In the genomic region with DNA sequence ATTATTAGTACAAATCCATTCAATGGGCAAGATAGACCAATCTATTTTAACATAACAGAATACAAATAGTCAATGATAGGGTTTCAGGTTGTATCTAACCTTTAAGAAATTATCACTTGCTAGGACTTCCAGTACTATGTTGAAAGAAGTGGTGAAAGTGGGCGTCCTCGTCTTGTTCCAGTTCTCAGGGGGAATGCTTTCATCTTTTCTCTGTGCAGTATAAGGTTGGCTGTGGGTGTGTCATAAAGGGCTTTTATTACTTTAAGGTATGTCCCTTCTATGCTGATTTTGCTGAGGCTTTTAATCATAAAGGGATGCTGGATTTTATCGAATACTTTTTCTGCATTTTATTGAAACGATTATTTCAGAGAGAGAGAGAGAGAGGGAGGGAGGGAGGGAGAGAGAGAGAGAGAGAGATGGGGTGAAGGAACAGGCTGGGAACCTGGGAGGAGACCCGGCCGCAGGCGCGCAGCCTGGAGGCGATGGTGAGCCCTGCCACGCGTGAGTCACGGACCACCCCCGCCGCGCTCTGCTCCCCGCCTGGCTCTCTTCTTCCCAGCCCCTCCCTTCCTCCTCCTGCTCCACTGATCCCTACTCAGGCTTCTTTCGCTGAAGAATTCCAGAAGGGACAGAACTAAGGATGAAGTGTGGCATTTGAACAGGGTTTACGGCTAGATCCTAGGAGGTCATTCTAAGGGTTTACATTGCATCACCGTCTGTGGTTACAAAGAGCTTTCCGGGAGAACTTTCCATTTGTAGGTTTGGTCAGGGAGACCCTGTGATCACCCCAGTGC, we compare ENCODE assay signal across 2 cellular contexts.
TF ChIP-seq lines count a peak whose summit lies in the region.

No MANE protein-coding gene starts in this region.

TF ChIP-seq in A549, 52 proteins besides CTCF, POLR2A, EP300 and RAD21 (continued from another document):
- TF ChIP-seq HEYL (CRISPR knock-in tag; IDR thresholded peaks at IDR 0.05) (no peak), TFCP2L1 (CRISPR knock-in tag; IDR thresholded peaks at IDR 0.05) (no peak), HOXB13 (CRISPR knock-in tag; IDR thresholded peaks at IDR 0.05; ENCODE audit: low read depth) (no peak), RFX5 (IDR thresholded peaks at IDR 0.05) (no peak), HOXA7 (CRISPR knock-in tag; IDR thresholded peaks at IDR 0.05) (no peak), CBX2 (IDR thresholded peaks at IDR 0.05; ENCODE audit: borderline replicate concordance, low read depth) (no peak), SREBF2 (IDR thresholded peaks at IDR 0.05) (no peak), RCOR1 (IDR thresholded peaks at IDR 0.05; ENCODE audit: low read depth, low read length) (no peak), BHLHE40 (IDR thresholded peaks at IDR 0.05; ENCODE audit: low read depth, low read length) (no peak)
- TF ChIP-seq, protein P1, sequence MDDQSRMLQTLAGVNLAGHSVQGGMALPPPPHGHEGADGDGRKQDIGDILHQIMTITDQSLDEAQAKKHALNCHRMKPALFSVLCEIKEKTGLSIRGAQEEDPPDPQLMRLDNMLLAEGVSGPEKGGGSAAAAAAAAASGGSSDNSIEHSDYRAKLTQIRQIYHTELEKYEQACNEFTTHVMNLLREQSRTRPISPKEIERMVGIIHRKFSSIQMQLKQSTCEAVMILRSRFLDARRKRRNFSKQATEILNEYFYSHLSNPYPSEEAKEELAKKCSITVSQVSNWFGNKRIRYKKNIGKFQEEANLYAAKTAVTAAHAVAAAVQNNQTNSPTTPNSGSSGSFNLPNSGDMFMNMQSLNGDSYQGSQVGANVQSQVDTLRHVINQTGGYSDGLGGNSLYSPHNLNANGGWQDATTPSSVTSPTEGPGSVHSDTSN (IDR thresholded peaks at IDR 0.05): no peak

TF ChIP-seq in GM23338, 12 proteins besides CTCF, POLR2A, EP300 and RAD21 (continued from another document):
- TF ChIP-seq, protein P2, sequence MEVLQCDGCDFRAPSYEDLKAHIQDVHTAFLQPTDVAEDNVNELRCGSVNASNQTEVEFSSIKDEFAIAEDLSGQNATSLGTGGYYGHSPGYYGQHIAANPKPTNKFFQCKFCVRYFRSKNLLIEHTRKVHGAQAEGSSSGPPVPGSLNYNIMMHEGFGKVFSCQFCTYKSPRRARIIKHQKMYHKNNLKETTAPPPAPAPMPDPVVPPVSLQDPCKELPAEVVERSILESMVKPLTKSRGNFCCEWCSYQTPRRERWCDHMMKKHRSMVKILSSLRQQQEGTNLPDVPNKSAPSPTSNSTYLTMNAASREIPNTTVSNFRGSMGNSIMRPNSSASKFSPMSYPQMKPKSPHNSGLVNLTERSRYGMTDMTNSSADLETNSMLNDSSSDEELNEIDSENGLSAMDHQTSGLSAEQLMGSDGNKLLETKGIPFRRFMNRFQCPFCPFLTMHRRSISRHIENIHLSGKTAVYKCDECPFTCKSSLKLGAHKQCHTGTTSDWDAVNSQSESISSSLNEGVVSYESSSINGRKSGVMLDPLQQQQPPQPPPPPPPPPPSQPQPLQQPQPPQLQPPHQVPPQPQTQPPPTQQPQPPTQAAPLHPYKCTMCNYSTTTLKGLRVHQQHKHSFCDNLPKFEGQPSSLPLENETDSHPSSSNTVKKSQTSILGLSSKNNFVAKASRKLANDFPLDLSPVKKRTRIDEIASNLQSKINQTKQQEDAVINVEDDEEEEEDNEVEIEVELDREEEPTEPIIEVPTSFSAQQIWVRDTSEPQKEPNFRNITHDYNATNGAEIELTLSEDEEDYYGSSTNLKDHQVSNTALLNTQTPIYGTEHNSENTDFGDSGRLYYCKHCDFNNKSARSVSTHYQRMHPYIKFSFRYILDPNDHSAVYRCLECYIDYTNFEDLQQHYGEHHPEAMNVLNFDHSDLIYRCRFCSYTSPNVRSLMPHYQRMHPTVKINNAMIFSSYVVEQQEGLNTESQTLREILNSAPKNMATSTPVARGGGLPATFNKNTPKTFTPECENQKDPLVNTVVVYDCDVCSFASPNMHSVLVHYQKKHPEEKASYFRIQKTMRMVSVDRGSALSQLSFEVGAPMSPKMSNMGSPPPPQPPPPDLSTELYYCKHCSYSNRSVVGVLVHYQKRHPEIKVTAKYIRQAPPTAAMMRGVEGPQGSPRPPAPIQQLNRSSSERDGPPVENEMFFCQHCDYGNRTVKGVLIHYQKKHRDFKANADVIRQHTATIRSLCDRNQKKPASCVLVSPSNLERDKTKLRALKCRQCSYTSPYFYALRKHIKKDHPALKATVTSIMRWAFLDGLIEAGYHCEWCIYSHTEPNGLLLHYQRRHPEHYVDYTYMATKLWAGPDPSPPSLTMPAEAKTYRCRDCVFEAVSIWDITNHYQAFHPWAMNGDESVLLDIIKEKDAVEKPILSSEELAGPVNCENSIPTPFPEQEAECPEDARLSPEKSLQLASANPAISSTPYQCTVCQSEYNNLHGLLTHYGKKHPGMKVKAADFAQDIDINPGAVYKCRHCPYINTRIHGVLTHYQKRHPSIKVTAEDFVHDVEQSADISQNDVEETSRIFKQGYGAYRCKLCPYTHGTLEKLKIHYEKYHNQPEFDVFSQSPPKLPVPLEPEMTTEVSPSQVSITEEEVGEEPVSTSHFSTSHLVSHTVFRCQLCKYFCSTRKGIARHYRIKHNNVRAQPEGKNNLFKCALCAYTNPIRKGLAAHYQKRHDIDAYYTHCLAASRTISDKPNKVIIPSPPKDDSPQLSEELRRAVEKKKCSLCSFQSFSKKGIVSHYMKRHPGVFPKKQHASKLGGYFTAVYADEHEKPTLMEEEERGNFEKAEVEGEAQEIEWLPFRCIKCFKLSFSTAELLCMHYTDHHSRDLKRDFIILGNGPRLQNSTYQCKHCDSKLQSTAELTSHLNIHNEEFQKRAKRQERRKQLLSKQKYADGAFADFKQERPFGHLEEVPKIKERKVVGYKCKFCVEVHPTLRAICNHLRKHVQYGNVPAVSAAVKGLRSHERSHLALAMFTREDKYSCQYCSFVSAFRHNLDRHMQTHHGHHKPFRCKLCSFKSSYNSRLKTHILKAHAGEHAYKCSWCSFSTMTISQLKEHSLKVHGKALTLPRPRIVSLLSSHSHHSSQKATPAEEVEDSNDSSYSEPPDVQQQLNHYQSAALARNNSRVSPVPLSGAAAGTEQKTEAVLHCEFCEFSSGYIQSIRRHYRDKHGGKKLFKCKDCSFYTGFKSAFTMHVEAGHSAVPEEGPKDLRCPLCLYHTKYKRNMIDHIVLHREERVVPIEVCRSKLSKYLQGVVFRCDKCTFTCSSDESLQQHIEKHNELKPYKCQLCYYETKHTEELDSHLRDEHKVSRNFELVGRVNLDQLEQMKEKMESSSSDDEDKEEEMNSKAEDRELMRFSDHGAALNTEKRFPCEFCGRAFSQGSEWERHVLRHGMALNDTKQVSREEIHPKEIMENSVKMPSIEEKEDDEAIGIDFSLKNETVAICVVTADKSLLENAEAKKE (CRISPR knock-in tag; IDR thresholded peaks at IDR 0.05): no peak
- TF ChIP-seq, protein P3, sequence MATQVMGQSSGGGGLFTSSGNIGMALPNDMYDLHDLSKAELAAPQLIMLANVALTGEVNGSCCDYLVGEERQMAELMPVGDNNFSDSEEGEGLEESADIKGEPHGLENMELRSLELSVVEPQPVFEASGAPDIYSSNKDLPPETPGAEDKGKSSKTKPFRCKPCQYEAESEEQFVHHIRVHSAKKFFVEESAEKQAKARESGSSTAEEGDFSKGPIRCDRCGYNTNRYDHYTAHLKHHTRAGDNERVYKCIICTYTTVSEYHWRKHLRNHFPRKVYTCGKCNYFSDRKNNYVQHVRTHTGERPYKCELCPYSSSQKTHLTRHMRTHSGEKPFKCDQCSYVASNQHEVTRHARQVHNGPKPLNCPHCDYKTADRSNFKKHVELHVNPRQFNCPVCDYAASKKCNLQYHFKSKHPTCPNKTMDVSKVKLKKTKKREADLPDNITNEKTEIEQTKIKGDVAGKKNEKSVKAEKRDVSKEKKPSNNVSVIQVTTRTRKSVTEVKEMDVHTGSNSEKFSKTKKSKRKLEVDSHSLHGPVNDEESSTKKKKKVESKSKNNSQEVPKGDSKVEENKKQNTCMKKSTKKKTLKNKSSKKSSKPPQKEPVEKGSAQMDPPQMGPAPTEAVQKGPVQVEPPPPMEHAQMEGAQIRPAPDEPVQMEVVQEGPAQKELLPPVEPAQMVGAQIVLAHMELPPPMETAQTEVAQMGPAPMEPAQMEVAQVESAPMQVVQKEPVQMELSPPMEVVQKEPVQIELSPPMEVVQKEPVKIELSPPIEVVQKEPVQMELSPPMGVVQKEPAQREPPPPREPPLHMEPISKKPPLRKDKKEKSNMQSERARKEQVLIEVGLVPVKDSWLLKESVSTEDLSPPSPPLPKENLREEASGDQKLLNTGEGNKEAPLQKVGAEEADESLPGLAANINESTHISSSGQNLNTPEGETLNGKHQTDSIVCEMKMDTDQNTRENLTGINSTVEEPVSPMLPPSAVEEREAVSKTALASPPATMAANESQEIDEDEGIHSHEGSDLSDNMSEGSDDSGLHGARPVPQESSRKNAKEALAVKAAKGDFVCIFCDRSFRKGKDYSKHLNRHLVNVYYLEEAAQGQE (IDR thresholded peaks at IDR 0.05; ENCODE audit: unreplicated experiment): no peak
- no peak for TF ChIP-seq ZNF331 (CRISPR knock-in tag; IDR thresholded peaks at IDR 0.05; ENCODE audit: low read depth)
- TF ChIP-seq POLR2AphosphoS5 (IDR thresholded peaks at IDR 0.05; ENCODE audit: low read depth): no peak
- TF ChIP-seq, protein P4, sequence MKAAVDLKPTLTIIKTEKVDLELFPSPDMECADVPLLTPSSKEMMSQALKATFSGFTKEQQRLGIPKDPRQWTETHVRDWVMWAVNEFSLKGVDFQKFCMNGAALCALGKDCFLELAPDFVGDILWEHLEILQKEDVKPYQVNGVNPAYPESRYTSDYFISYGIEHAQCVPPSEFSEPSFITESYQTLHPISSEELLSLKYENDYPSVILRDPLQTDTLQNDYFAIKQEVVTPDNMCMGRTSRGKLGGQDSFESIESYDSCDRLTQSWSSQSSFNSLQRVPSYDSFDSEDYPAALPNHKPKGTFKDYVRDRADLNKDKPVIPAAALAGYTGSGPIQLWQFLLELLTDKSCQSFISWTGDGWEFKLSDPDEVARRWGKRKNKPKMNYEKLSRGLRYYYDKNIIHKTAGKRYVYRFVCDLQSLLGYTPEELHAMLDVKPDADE (IDR thresholded peaks at IDR 0.05): no peak
- TF ChIP-seq CREB1 (CRISPR knock-in tag; IDR thresholded peaks at IDR 0.05; ENCODE audit: low read depth): no peak
TF ChIP-seq in GM23338: peak in this region for 0.
